Comparison of ENCODE assay signal across 12 cellular contexts in the genomic region with DNA sequence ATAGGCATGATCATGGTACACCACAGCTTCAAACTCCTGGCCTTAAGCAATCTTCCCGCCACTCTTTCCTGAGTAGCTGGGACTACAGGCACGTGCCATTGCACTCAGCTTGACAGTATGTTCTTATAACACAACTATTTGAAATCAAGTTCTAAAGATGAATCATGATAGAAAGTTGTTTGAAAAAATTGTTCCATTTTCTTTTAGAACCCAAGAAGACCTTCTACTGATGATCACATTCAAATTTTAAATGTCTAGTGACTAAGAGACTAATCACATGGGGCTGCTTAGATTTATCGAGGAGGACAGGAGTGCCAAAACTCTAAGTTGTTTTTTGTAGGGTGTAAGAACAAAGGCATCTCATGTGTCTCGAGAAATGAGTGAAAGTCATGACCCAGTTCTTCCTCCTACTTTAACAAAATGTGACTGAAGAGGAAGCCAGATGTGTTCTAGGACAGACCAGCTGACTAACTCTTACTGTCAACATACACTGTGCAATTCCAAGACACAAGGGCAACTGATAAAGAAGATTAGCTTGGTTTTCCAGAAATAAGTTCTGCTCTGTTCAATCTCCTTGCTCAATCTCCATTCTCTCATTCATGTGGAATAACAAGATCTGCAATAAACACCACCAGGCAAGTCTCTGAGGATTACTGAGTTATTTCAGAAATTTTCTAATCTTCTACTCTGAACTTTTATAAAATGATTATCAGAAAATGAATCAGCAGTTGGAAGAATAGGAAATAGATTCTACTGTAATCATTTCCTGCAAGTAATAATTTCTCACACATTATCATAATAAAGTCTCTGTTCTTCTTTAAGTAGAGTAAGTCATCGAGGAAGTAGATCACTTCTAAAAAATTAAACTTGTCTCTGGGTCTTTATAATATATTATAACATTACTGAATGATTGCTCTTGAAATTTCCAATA.
DNase-seq lines count a peak whose midpoint lies in the region; ATAC-seq, FAIRE-seq and TF ChIP-seq lines count a peak whose summit lies in the region.
"Had no signal": no experiment of that assay in that cellular context is flagged by ENCODE, and none has a peak within 500 bp of the region (broad histone marks: within the 10 kb centered on the region; RNA-seq: fewer than 3 reads in every experiment).

No MANE protein-coding gene starts in this region.

- H3K4me3 Mint-ChIP-seq in activated T-helper 1 cell treated with anti-CD3 and anti-CD28 coated beads, Interleukin-12 subunit alpha, Interleukin-12 subunit beta, Interleukin-2, Interleukin-4 antibody, amounts not matched to agents 30 ng/mL and 10 ng/mL and 1 ng/mL, durations not matched to agents 14 hours and 24 hours and 36 hours = no peak overlapping the region
- H3K4me3 Mint-ChIP-seq: WTC11 had no signal

- DNase-seq in EH (ENCODE audit: low read depth) = peak; percentile 96
- peak; percentile 33 for DNase-seq in RWPE1 (ENCODE audit: low spot score)
- DNase-seq in fibroblast of peridontal ligament (ENCODE audit: extremely low read depth) = peak; percentile 94
- no peak for DNase-seq in pancreas
- DNase-seq in BE2C = no peak
- DNase-seq in activated T-helper 1 cell treated with anti-CD3 and anti-CD28 coated beads, Interleukin-12 subunit alpha, Interleukin-12 subunit beta, Interleukin-2, Interleukin-4 antibody, amounts not matched to agents 30 ng/mL and 10 ng/mL and 1 ng/mL, durations not matched to agents 14 hours and 24 hours and 36 hours (ENCODE audit: low spot score) = no peak
- DNase-seq in right lobe of liver = no peak
- DNase-seq: amniotic stem cell, hippocampal formation had no signal

- CTCF ChIA-PET in RWPE1 (lab: Yijun Ruan, JAX) = interaction anchor here (0.5 to 0.9 kb wide), 2 partner anchors 10 to 30 kb away, joined by 3 to 4 read pairs; no protein-coding TSS in a partner anchor

- no peak for FAIRE-seq in pancreas (lab: Jason Lieb, UNC)

- 81 to 85% methylated on average over 5 of the region's 5 CpGs for WGBS in pancreas, 2 donors
- 58% methylated on average over 5 of the region's 5 CpGs for WGBS in right lobe of liver (ENCODE audit: insufficient coverage, low coverage, low lambda C conversion rate, missing lambda C conversion rate)

- H3K27me3 ChIP-seq in pancreas (no peaks in the 10 kb centered on the region), BE2C (no peaks in the 10 kb centered on the region; the same call in 1 of the 2 replicates), right lobe of liver (no peaks in the 10 kb centered on the region)

- no peak for TF ChIP-seq POLR2A in right lobe of liver (IDR thresholded peaks at IDR 0.05)

- TF ChIP-seq CTCF in RWPE1 (conservative IDR thresholded peaks at IDR 0.05; ENCODE audit: low read depth) = no peak
- no peak for TF ChIP-seq CTCF in pancreas (IDR thresholded peaks at IDR 0.05)
- TF ChIP-seq CTCF in BE2C (IDR thresholded peaks at IDR 0.05; ENCODE audit: low read depth, low read length) = no peak
- TF ChIP-seq CTCF in right lobe of liver (IDR thresholded peaks at IDR 0.05) = no peak

- no peaks in the 10 kb centered on the region for H3K27me3 Mint-ChIP-seq in activated T-helper 1 cell treated with anti-CD3 and anti-CD28 coated beads, Interleukin-12 subunit alpha, Interleukin-12 subunit beta, Interleukin-2, Interleukin-4 antibody, amounts not matched to agents 30 ng/mL and 10 ng/mL and 1 ng/mL, durations not matched to agents 14 hours and 24 hours and 36 hours (ENCODE audit: insufficient read depth)

- H3K4me3 ChIP-seq in pancreas (no peak overlapping the region), BE2C (ENCODE audit: low read depth, low read length) (no peak overlapping the region), right lobe of liver (no peak overlapping the region)
- H3K4me3 ChIP-seq: prostate gland had no signal

- H3K9me3 ChIP-seq in pancreas (no peaks in the 10 kb centered on the region), BE2C (no peaks in the 10 kb centered on the region), right lobe of liver (no peaks in the 10 kb centered on the region)
- H3K9me3 ChIP-seq: prostate gland had no signal

- H3K4me1 ChIP-seq in pancreas = no peaks in the 10 kb centered on the region
- no peaks in the 10 kb centered on the region for H3K4me1 ChIP-seq in BE2C
- H3K4me1 ChIP-seq in right lobe of liver = no peaks in the 10 kb centered on the region
- H3K4me1 ChIP-seq: prostate gland had no signal

- no peaks in the 10 kb centered on the region for H3K36me3 ChIP-seq in pancreas
- H3K36me3 ChIP-seq in BE2C = no peaks in the 10 kb centered on the region
- no peaks in the 10 kb centered on the region for H3K36me3 ChIP-seq in right lobe of liver
- H3K36me3 ChIP-seq: prostate gland had no signal

- H3K9me3 Mint-ChIP-seq in activated T-helper 1 cell treated with anti-CD3 and anti-CD28 coated beads, Interleukin-12 subunit alpha, Interleukin-12 subunit beta, Interleukin-2, Interleukin-4 antibody, amounts not matched to agents 30 ng/mL and 10 ng/mL and 1 ng/mL, durations not matched to agents 14 hours and 24 hours and 36 hours = no peaks in the 10 kb centered on the region
- H3K9me3 Mint-ChIP-seq: WTC11 had no signal

- ATAC-seq in pancreas (peak in 3 of 4 donors; percentile 66 to 80 (median 69)), HG03469 (IDR thresholded peaks at IDR 0.05; ENCODE audit: unreplicated experiment) (no peak), right lobe of liver (no peak)
- ATAC-seq: WTC11 had no signal

- H3K27ac ChIP-seq in RWPE1 (no peak overlapping the region), pancreas (no peak overlapping the region), right lobe of liver (no peak overlapping the region)
- H3K27ac ChIP-seq: prostate gland had no signal

- intact Hi-C loops in pancreas (cut with DNase I) (no loop called here), right lobe of liver (cut with DNase I) (no loop called here)
- intact Hi-C loops in activated T-helper 1 cell treated with anti-CD3 and anti-CD28 coated beads, Interleukin-12 subunit alpha, Interleukin-12 subunit beta, Interleukin-2, Interleukin-4 antibody, amounts not matched to agents 30 ng/mL and 10 ng/mL and 1 ng/mL, durations not matched to agents 14 hours and 24 hours and 36 hours (cut with micrococcal nuclease) = no loop called here

- H3K27ac Mint-ChIP-seq in activated T-helper 1 cell treated with anti-CD3 and anti-CD28 coated beads, Interleukin-12 subunit alpha, Interleukin-12 subunit beta, Interleukin-2, Interleukin-4 antibody, amounts not matched to agents 30 ng/mL and 10 ng/mL and 1 ng/mL, durations not matched to agents 14 hours and 24 hours and 36 hours = no peak overlapping the region
- H3K27ac Mint-ChIP-seq: WTC11 had no signal

- H3K36me3 Mint-ChIP-seq in activated T-helper 1 cell treated with anti-CD3 and anti-CD28 coated beads, Interleukin-12 subunit alpha, Interleukin-12 subunit beta, Interleukin-2, Interleukin-4 antibody, amounts not matched to agents 30 ng/mL and 10 ng/mL and 1 ng/mL, durations not matched to agents 14 hours and 24 hours and 36 hours (ENCODE audit: low read depth) = no peaks in the 10 kb centered on the region
- H3K36me3 Mint-ChIP-seq: WTC11 had no signal

- POLR2A ChIA-PET in RWPE1 (lab: Yijun Ruan, JAX; ENCODE audit: low non-redundant PET) = no interaction called here

- no peaks in the 10 kb centered on the region for H3K4me1 Mint-ChIP-seq in activated T-helper 1 cell treated with anti-CD3 and anti-CD28 coated beads, Interleukin-12 subunit alpha, Interleukin-12 subunit beta, Interleukin-2, Interleukin-4 antibody, amounts not matched to agents 30 ng/mL and 10 ng/mL and 1 ng/mL, durations not matched to agents 14 hours and 24 hours and 36 hours (ENCODE audit: low read depth)
- H3K4me1 Mint-ChIP-seq: WTC11 had no signal

Comparison
In these comparisons a context has a peak if more than half of its experiments do, and no peak if none do; other contexts are left out.
1. DNase-seq: peak in EH (single experiment), RWPE1 (single experiment) and fibroblast of peridontal ligament (single experiment); none in pancreas (0 of 6), BE2C (single experiment), activated T-helper 1 cell treated with anti-CD3 and anti-CD28 coated beads, Interleukin-12 subunit alpha, Interleukin-12 subunit beta, Interleukin-2, Interleukin-4 antibody, amounts not matched to agents 30 ng/mL and 10 ng/mL and 1 ng/mL, durations not matched to agents 14 hours and 24 hours and 36 hours (single experiment) and right lobe of liver (0 of 3).
2. ATAC-seq: peak in pancreas (3 of 4); none in HG03469 (single experiment) and right lobe of liver (0 of 4).